1 cellular context compared by ENCODE assay signal in genomic region chr7:23472974-23473847, GRCh38.
TF ChIP-seq lines count a peak whose summit lies in the region.

No MANE protein-coding gene starts in this region.

TF ChIP-seq in endothelial cell of umbilical vein, 7 proteins besides CTCF, POLR2A, EP300 and RAD21 (continued from another document):
- no peak for TF ChIP-seq POLR2AphosphoS5 (IDR thresholded peaks at IDR 0.05; ENCODE audit: insufficient read depth, low read depth, low read length)
- no peak for TF ChIP-seq FOS (IDR thresholded peaks at IDR 0.05; ENCODE audit: borderline replicate concordance, insufficient read depth, low read length)
- TF ChIP-seq MAX (IDR thresholded peaks at IDR 0.05; ENCODE audit: insufficient read depth, insufficient read length), result no peak
- no peak for TF ChIP-seq EZH2 (IDR thresholded peaks at IDR 0.05; ENCODE audit: borderline replicate concordance, low read depth, low read length, severe bottlenecking)
- no peak for TF ChIP-seq GATA2 (IDR thresholded peaks at IDR 0.05; ENCODE audit: insufficient read depth, insufficient read length, low read depth, low read length)
